ENCODE assay signal across 8 cellular contexts in genomic region chr6:11093065-11093590, GRCh38. TPM values are rescaled to one million over a fixed set of nuclear protein-coding genes. Genes with fewer than 3 reads are reported as not detected.
DNase-seq lines count a peak whose midpoint lies in the region; ATAC-seq and TF ChIP-seq lines count a peak whose summit lies in the region.

No MANE protein-coding gene starts in this region.

- ATAC-seq in HG02571 (IDR thresholded peaks at IDR 0.05; ENCODE audit: unreplicated experiment), result peak; percentile 27

- H3K4me2 ChIP-seq in smooth muscle cell, result peak overlapping the region; percentile 91

- peaks cover 38% of the 10 kb centered on the region for H3K79me2 ChIP-seq in smooth muscle cell (ENCODE audit: low read depth)

- H3K27me3 ChIP-seq in iPS-20b (ENCODE audit: insufficient read depth, low read length) (no peaks in the 10 kb centered on the region), smooth muscle cell (ENCODE audit: low read depth) (no peaks in the 10 kb centered on the region)

- H4K20me1 ChIP-seq in smooth muscle cell (ENCODE audit: low read depth), result peaks cover 36% of the 10 kb centered on the region

- H3K4me3 ChIP-seq in iPS-20b (ENCODE audit: low read length) (peak overlapping the region; percentile 85), smooth muscle cell (peak overlapping the region; percentile 69)

- H3F3A ChIP-seq in smooth muscle cell (ENCODE audit: low read depth), result peaks cover 4% of the 10 kb centered on the region

- peak; percentile 26 for DNase-seq in A172 (ENCODE audit: low spot score)
- peak; percentile 78 for DNase-seq in NAMALWA (ENCODE audit: low spot score)
- no peak for DNase-seq in smooth muscle cell (lab: John Stamatoyannopoulos, UW; ENCODE audit: unreplicated experiment)
- DNase-seq in GF-D8 (lab: John Stamatoyannopoulos, UW), result no peak

- H3K36me3 ChIP-seq in iPS-20b (ENCODE audit: insufficient read depth, low read depth, low read length) (no peaks in the 10 kb centered on the region), smooth muscle cell (ENCODE audit: low read depth) (no peaks in the 10 kb centered on the region)

- whole genome bisulfite sequencing in smooth muscle cell (ENCODE audit: low lambda C conversion rate), result 4% methylated on average over 23 of the region's 23 CpGs

- H3K4me1 ChIP-seq in iPS-20b (ENCODE audit: insufficient read depth, low read length), result peaks cover 12% of the 10 kb centered on the region; the same call in 1 of the 2 replicates
- peaks cover 12% of the 10 kb centered on the region for H3K4me1 ChIP-seq in smooth muscle cell (ENCODE audit: low read depth)

- peak overlapping the region; percentile 88 for H3K9ac ChIP-seq in iPS-20b (ENCODE audit: low read depth, low read length)
- peak overlapping the region; percentile 89 for H3K9ac ChIP-seq in smooth muscle cell (ENCODE audit: low read depth)

- peak overlapping the region; percentile 89 for H2AFZ ChIP-seq in smooth muscle cell (ENCODE audit: low read depth)

- H3K27ac ChIP-seq in angular gyrus (ENCODE audit: low read depth, low read length), result peak overlapping the region; percentile 58
- H3K27ac ChIP-seq in iPS-20b (ENCODE audit: low read length), result peak overlapping the region; percentile 82
- H3K27ac ChIP-seq in smooth muscle cell (ENCODE audit: low read depth), result peak overlapping the region; percentile 82

- TF ChIP-seq CTCF in GM12873 (IDR thresholded peaks at IDR 0.05; ENCODE audit: insufficient read depth, low read depth, low read length, missing control alignments), result peak; percentile 3
- TF ChIP-seq CTCF in smooth muscle cell (IDR thresholded peaks at IDR 0.05; ENCODE audit: borderline replicate concordance, insufficient read depth, poor library complexity, severe bottlenecking), result no peak

- no peaks in the 10 kb centered on the region for H3K9me3 ChIP-seq in iPS-20b (ENCODE audit: insufficient read depth, low read depth, low read length)
- H3K9me3 ChIP-seq in smooth muscle cell (replicated peaks; ENCODE audit: low read depth), result no peaks in the 10 kb centered on the region

RNA-seq across cellular contexts. Expression of gene SMIM13, which starts 0.5 kb away (rescaled TPM):
- total RNA-seq in A172 (2014; rRNA removed; shearing (Covaris generic)), result 12.3 and 12.9 TPM in 2 replicates
- total RNA-seq in smooth muscle cell, result 17.7 and 23.9 TPM in 2 replicates
- 9.8 and 11.6 TPM in 2 replicates for polyA plus RNA-seq in smooth muscle cell

RNA-seq across cellular contexts. Expression of gene ERVFRD-1, which starts 18.4 kb away (rescaled TPM):
- total RNA-seq in A172 (2014; rRNA removed; shearing (Covaris generic)), result not detected in 2 replicates
- 0.09 TPM in 1 of 2 replicates, not detected in the other for total RNA-seq in smooth muscle cell
- polyA plus RNA-seq in smooth muscle cell, result 0.38 TPM in 1 of 2 replicates, not detected in the other

RNA-seq across cellular contexts. Expression of gene ELOVL2, which starts 49.0 kb away (rescaled TPM):
- 9.4 and 10.5 TPM in 2 replicates for total RNA-seq in A172 (2014; rRNA removed; shearing (Covaris generic))
- total RNA-seq in smooth muscle cell, result 28.9 and 31.4 TPM in 2 replicates
- 13.4 and 15.9 TPM in 2 replicates for polyA plus RNA-seq in smooth muscle cell

Comparison
In these comparisons a context has a peak if more than half of its experiments do, and no peak if none do; other contexts are left out.
1. DNase-seq: peak in A172 (single experiment) and NAMALWA (single experiment); none in smooth muscle cell (single experiment) and GF-D8 (single experiment).
2. Peak in every context shown above with its lines, with median percentiles within 50 percentile points of each other: H3K27ac ChIP-seq.